In genomic region chr13:22757530-22758120, GRCh38 we compare ENCODE assay signal across 1 cellular context.
TF ChIP-seq lines count a peak whose summit lies in the region.

No MANE protein-coding gene starts in this region.

TF ChIP-seq in Ishikawa, 13 proteins besides CTCF, POLR2A, EP300 and RAD21 (continued from another document):
- no peak for TF ChIP-seq TEAD4 (IDR thresholded peaks at IDR 0.05)
- no peak for TF ChIP-seq TCF12 (IDR thresholded peaks at IDR 0.05; ENCODE audit: low read depth)
